Comparison of ENCODE assay signal across 1 cellular context in genomic region chr20:50421356-50422340, GRCh38.
TF ChIP-seq lines count a peak whose summit lies in the region.

No MANE protein-coding gene starts in this region.

TF ChIP-seq in HepG2, 621 proteins besides CTCF, POLR2A, EP300 and RAD21 (continued from another document):
- TF ChIP-seq PATZ1 (CRISPR knock-in tag; IDR thresholded peaks at IDR 0.05) = no peak; the same call in 1 of the 2 replicates
- TF ChIP-seq ZNF326 (CRISPR knock-in tag; IDR thresholded peaks at IDR 0.05; ENCODE audit: borderline replicate concordance) = no peak
- TF ChIP-seq ZFYVE20 (CRISPR knock-in tag; IDR thresholded peaks at IDR 0.05; ENCODE audit: borderline replicate concordance, low read depth) = no peak
- 0 out of 4 replicates have a peak, but pooled peaks of 1 of the 2 experiments have one; percentile 9 for TF ChIP-seq NR2F1 (CRISPR knock-in tag; IDR thresholded peaks at IDR 0.05)
- TF ChIP-seq KDM4B (CRISPR knock-in tag; IDR thresholded peaks at IDR 0.05) = no peak
- no peak for TF ChIP-seq PHF21A (CRISPR knock-in tag; IDR thresholded peaks at IDR 0.05)
- TF ChIP-seq ZNF563 (CRISPR knock-in tag; IDR thresholded peaks at IDR 0.05) = 0 out of 2 replicates have a peak, but pooled peaks have one; percentile 7
- no peak for TF ChIP-seq IKZF4 (CRISPR knock-in tag; IDR thresholded peaks at IDR 0.05; ENCODE audit: borderline replicate concordance, low read depth, not compliant biosample characterization)
- TF ChIP-seq ZBTB1 (CRISPR knock-in tag; IDR thresholded peaks at IDR 0.05; ENCODE audit: borderline replicate concordance) = no peak
- TF ChIP-seq ZBTB40 (IDR thresholded peaks at IDR 0.05) = no peak
- no peak for TF ChIP-seq ZBTB40 (CRISPR knock-in tag; IDR thresholded peaks at IDR 0.05)
- 0 out of 2 replicates have a peak, but pooled peaks have one; percentile 27 for TF ChIP-seq ZNF747 (CRISPR knock-in tag; IDR thresholded peaks at IDR 0.05; ENCODE audit: borderline replicate concordance)
- TF ChIP-seq RNF219 (CRISPR knock-in tag; IDR thresholded peaks at IDR 0.05) = 0 out of 2 replicates have a peak, but pooled peaks have one; percentile 50
- TF ChIP-seq ZBTB43 (CRISPR knock-in tag; conservative IDR thresholded peaks at IDR 0.05) = no peak
- no peak for TF ChIP-seq ZNF441 (CRISPR knock-in tag; IDR thresholded peaks at IDR 0.05; ENCODE audit: borderline replicate concordance)
- 0 out of 2 replicates have a peak, but pooled peaks have one; percentile 58 for TF ChIP-seq RCOR2 (CRISPR knock-in tag; IDR thresholded peaks at IDR 0.05)
